In the genomic region with DNA sequence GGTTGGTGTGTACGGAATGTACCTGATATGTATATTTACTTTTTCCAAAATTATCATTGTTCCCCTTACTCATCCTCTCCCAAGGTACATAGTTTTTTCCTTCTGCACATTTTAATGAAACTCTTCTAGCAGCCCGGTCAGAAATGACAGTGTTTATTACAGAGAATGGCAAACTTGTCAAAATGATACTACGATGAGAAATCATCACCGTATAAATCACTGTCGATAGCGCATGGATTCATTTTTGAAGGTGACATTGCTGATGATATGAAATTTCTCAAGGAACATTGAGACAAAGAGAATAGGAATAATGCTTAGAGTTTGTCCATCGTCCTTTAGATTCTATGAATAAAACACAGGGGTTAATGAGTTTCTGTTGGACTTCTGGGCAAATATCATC, we compare ENCODE assay signal across 10 cellular contexts. TPM values are rescaled to one million over a fixed set of nuclear protein-coding genes. Genes with fewer than 3 reads are reported as not detected.
"Had no signal": no experiment of that assay in that cellular context is flagged by ENCODE, and none has a peak within 500 bp of the region (broad histone marks: within the 10 kb centered on the region; RNA-seq: fewer than 3 reads in every experiment).

No MANE protein-coding gene starts in this region.

- H3K27ac ChIP-seq: HL-60 had no signal

- H3K4me3 ChIP-seq: GM23338, K562 had no signal

- ATAC-seq: GM23338, HepG2, K562 had no signal

- DNase-seq: H9, HCEC 1CT, IMR-90, KG1 had no signal

- FAIRE-seq: H1, H54, HepG2, K562 had no signal

- H3K4me2 ChIP-seq: GM23338 had no signal

- H2AFZ ChIP-seq: GM23338 had no signal

RNA-seq across cellular contexts. Expression of a gene that starts 41.6 kb away (rescaled TPM):
- polyA plus RNA-seq: GM23338 had no signal
